In the genomic region with DNA sequence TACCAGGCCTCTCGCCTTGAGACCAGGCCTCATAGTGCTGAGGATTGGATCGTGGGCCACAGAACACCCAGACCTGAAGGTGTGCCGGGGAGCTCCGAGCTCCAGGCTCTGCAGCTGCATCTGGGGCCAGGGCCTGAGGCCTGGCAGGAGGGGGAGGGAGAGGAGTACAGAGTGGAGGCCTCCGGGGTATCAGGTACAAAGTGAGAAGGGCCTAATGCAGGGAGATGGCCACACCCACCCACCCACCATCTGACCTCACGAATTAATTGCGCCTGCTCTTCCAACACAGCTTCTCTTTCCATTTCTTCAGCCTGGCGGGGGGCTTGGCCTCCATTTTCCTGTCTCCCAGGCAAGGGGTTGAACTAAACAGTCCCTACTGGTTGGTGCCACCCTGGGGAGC, we compare ENCODE assay signal across 17 cellular contexts.
"Had no signal": no experiment of that assay in that cellular context is flagged by ENCODE, and none has a peak within 500 bp of the region (broad histone marks: within the 10 kb centered on the region; RNA-seq: fewer than 3 reads in every experiment).

No MANE protein-coding gene starts in this region.

- H3K36me3 Mint-ChIP-seq: activated naive CD4-positive, alpha-beta T cell treated with anti-CD3 and anti-CD28 coated beads, Interleukin-2, amount 50 U/mL, for 72 hours; natural killer cell had no signal

- H3K9me3 ChIP-seq: upper lobe of right lung had no signal

- H3K27ac Mint-ChIP-seq: activated naive CD4-positive, alpha-beta T cell treated with anti-CD3 and anti-CD28 coated beads, Interleukin-2, amount 50 U/mL, for 72 hours; activated T-cell treated with anti-CD3 and anti-CD28 coated beads, Interleukin-2, amount 50 U/mL, for 24 hours; activated T-helper 17 cell treated with anti-CD3 and anti-CD28 coated beads, Interleukin-2, amount 50 U/mL, for 72 hours; endodermal cell; natural killer cell had no signal

- DNase-seq: activated CD4-positive, alpha-beta T cell treated with anti-CD3 and anti-CD28 coated beads, Interleukin-2, amount 50 U/mL, for 4 hours; activated CD8-positive, alpha-beta memory T cell treated with anti-CD3 and anti-CD28 coated beads for 24 hours; activated CD8-positive, alpha-beta memory T cell treated with anti-CD3 and anti-CD28 coated beads, Interleukin-2, amount 50 U/mL, for 4 hours; activated T-cell treated with anti-CD3 and anti-CD28 coated beads, Interleukin-2, amount 50 U/mL, for 24 hours; cerebellar nuclear complex; cortex of kidney; endodermal cell; kidney; natural killer cell; stimulated activated CD4-positive, alpha-beta T cell treated with anti-CD3 and anti-CD28 coated beads, Interleukin-4, amount 100 ng/mL, for 24 hours; stimulated activated naive CD4-positive, alpha-beta T cell treated with Interleukin-2 at 50 U/mL for 16 hours; T-helper 1 cell; upper lobe of right lung had no signal

- H3K4me3 Mint-ChIP-seq: activated T-cell treated with anti-CD3 and anti-CD28 coated beads, Interleukin-2, amount 50 U/mL, for 24 hours; activated T-helper 17 cell treated with anti-CD3 and anti-CD28 coated beads, Interleukin-2, amount 50 U/mL, for 72 hours; endodermal cell; natural killer cell had no signal

- H3K4me3 ChIP-seq: lung, upper lobe of right lung had no signal

- H3K27me3 ChIP-seq: upper lobe of right lung had no signal

- H3K9me3 Mint-ChIP-seq: activated naive CD4-positive, alpha-beta T cell treated with anti-CD3 and anti-CD28 coated beads, Interleukin-2, amount 50 U/mL, for 72 hours; activated T-cell treated with anti-CD3 and anti-CD28 coated beads, Interleukin-2, amount 50 U/mL, for 24 hours; activated T-helper 17 cell treated with anti-CD3 and anti-CD28 coated beads, Interleukin-2, amount 50 U/mL, for 72 hours; natural killer cell had no signal

- H3K4me1 Mint-ChIP-seq: activated T-helper 17 cell treated with anti-CD3 and anti-CD28 coated beads, Interleukin-2, amount 50 U/mL, for 72 hours had no signal

- ATAC-seq: activated naive CD4-positive, alpha-beta T cell treated with anti-CD3 and anti-CD28 coated beads, Interleukin-2, amount 50 U/mL, for 72 hours; activated T-helper 17 cell treated with anti-CD3 and anti-CD28 coated beads, Interleukin-2, amount 50 U/mL, for 72 hours; left lobe of liver; natural killer cell; upper lobe of right lung had no signal

- H3K36me3 ChIP-seq: upper lobe of right lung had no signal

- H3K27ac ChIP-seq: upper lobe of right lung had no signal
